8 cellular contexts compared by ENCODE assay signal in genomic region chr3:158644345-158644908, GRCh38. TPM values are rescaled to one million over a fixed set of nuclear protein-coding genes. Genes with fewer than 3 reads are reported as not detected.
DNase-seq lines count a peak whose midpoint lies in the region; ATAC-seq and TF ChIP-seq lines count a peak whose summit lies in the region.

Gene GFM1, plus strand, starts transcription at chr3:158644527. Its CDS starts 108 bp downstream, at chr3:158644635.

- peak; percentile 93 to 99 (median 98) for DNase-seq in NCI-H1417 (lab: John Stamatoyannopoulos, UW)
- DNase-seq in SW480 (ENCODE audit: low spot score): peak; percentile 98
- DNase-seq in adipocyte (ENCODE audit: low read depth): peak; percentile 98
- peak; percentile 95 for DNase-seq in cardiac septum (ENCODE audit: low spot score)
- DNase-seq in pons (ENCODE audit: low spot score): peak; percentile 98
- peak; percentile 92 to 97 for DNase-seq in upper lobe of left lung

- H3K27ac ChIP-seq in upper lobe of left lung: peak within 1 kb of the TSS; percentile 85 to 93 (median 89)

- peak in 3 of 4 donors; percentile 26 to 77 (median 72) for TF ChIP-seq POLR2A in upper lobe of left lung (IDR thresholded peaks at IDR 0.05)

- WGBS in upper lobe of left lung, 2 donors: 0% methylated on average over 26 to 42 of the region's 42 CpGs

- TF ChIP-seq CTCF in GM12872 (IDR thresholded peaks at IDR 0.05; ENCODE audit: insufficient read depth, low read depth, low read length): peak; percentile 99
- peak; percentile 66 to 92 (median 78) for TF ChIP-seq CTCF in upper lobe of left lung (IDR thresholded peaks at IDR 0.05)

- peaks cover 11% of the 10 kb centered on the region for H3K4me1 ChIP-seq in adipocyte (ENCODE audit: control insufficient read depth, insufficient read depth, low read length)
- peaks cover 13 to 25% (median 21%) of the 10 kb centered on the region in 4 donors for H3K4me1 ChIP-seq in upper lobe of left lung

- H3K4me3 ChIP-seq in adipocyte (ENCODE audit: low read length) (peak within 1 kb of the TSS; percentile 92), upper lobe of left lung (peak within 1 kb of the TSS; percentile 70 to 91 (median 79))

- intact Hi-C loops in cardiac septum (cut with DNase I): loop anchor here (10.0 kb wide), 2 partner anchors 70 to 110 kb away; partner anchors contain the start of gene MLF1

- H3K9ac ChIP-seq in adipocyte (ENCODE audit: low read length): peak within 1 kb of the TSS; percentile 91

- no peaks in the 10 kb centered on the region for H3K9me3 ChIP-seq in adipocyte (ENCODE audit: control insufficient read depth, low read length)
- no peaks in the 10 kb centered on the region for H3K9me3 ChIP-seq in upper lobe of left lung

- H3K27me3 ChIP-seq in adipocyte (replicated peaks; ENCODE audit: control insufficient read depth, insufficient read depth, low read length) (no peaks in the 10 kb centered on the region), upper lobe of left lung (no peaks in the 10 kb centered on the region)

- TF ChIP-seq EP300 in upper lobe of left lung (IDR thresholded peaks at IDR 0.05): peak in 1 of 4 donors; percentile 31

- ATAC-seq in HG02759 (IDR thresholded peaks at IDR 0.05; ENCODE audit: unreplicated experiment) (peak; percentile 99), upper lobe of left lung (ENCODE audit: low FRiP score in 2 of 2) (peak; percentile 97 to 98)

- H3K36me3 ChIP-seq in adipocyte (ENCODE audit: control insufficient read depth, insufficient read depth, low read length, severe bottlenecking) (peaks cover 29% of the 10 kb centered on the region), upper lobe of left lung (peaks cover 0 to 21% (median 0%) of the 10 kb centered on the region in 4 donors)

RNA-seq across cellular contexts. Expression of gene GFM1, which starts in this region (rescaled TPM):
- 58.4 TPM for total RNA-seq in cardiac septum
- total RNA-seq in upper lobe of left lung: 10 to 100 TPM; 15.3 to 50.0 (median 39.2) TPM

Comparison
In these comparisons a context has a peak if more than half of its experiments do, and no peak if none do; other contexts are left out.
1. Peak in every context shown above with its lines: DNase-seq, ATAC-seq, H3K4me3 ChIP-seq and H3K27ac ChIP-seq.